In genomic region chr1:108129999-108130398, GRCh38 we compare ENCODE assay signal across 25 cellular contexts.
DNase-seq lines count a peak whose midpoint lies in the region; ATAC-seq, FAIRE-seq and TF ChIP-seq lines count a peak whose summit lies in the region.
"Had no signal": no experiment of that assay in that cellular context is flagged by ENCODE, and none has a peak within 500 bp of the region (broad histone marks: within the 10 kb centered on the region; RNA-seq: fewer than 3 reads in every experiment).

No MANE protein-coding gene starts in this region.

- H3K27ac ChIP-seq in CD8-positive, alpha-beta T cell (ENCODE audit: low read depth, low read length): no peak overlapping the region
- H3K27ac ChIP-seq: 22Rv1, BLaER1, C4-2B had no signal

- H3K36me3 ChIP-seq in CD8-positive, alpha-beta T cell (ENCODE audit: insufficient read depth, low read length): no peaks in the 10 kb centered on the region
- H3K36me3 ChIP-seq: HAP-1 had no signal

- no peaks in the 10 kb centered on the region for H3K9me3 ChIP-seq in CD8-positive, alpha-beta T cell (ENCODE audit: low read length)
- H3K9me3 ChIP-seq: HAP-1 had no signal

- H3K4me1 Mint-ChIP-seq in nephron progenitor cell: peaks cover 7% of the 10 kb centered on the region
- peaks cover 4% of the 10 kb centered on the region for H3K4me1 Mint-ChIP-seq in CD8-positive, alpha-beta T cell (ENCODE audit: low read depth)

- peak; percentile 16 for FAIRE-seq in D721Med (lab: Jason Lieb, UNC)
- FAIRE-seq: A204.1, G401.6, GM12878, GM18507 had no signal

- POLR2A ChIA-PET in CD8-positive, alpha-beta T cell (lab: Charles Lee): no interaction called here

- no peaks in the 10 kb centered on the region for H3K27me3 ChIP-seq in CD8-positive, alpha-beta T cell (ENCODE audit: insufficient read depth, low read length)
- H3K27me3 ChIP-seq: BLaER1 had no signal

- intact Hi-C loops in CD8-positive, alpha-beta T cell (cut with DNase I, micrococcal nuclease): no loop called here

- H3K4me3 Mint-ChIP-seq in nephron progenitor cell: no peak overlapping the region
- no peak overlapping the region for H3K4me3 Mint-ChIP-seq in CD8-positive, alpha-beta T cell
- H3K4me3 Mint-ChIP-seq: B cell; CD4-positive, CD25-positive, alpha-beta regulatory T cell; CD8-positive, alpha-beta memory T cell; GM23338; HFFc6 had no signal

- peaks cover 42% of the 10 kb centered on the region for H3K36me3 Mint-ChIP-seq in nephron progenitor cell (ENCODE audit: low read depth)
- H3K36me3 Mint-ChIP-seq in CD8-positive, alpha-beta T cell: peaks cover 18% of the 10 kb centered on the region

- H3K27ac Mint-ChIP-seq in nephron progenitor cell: peak overlapping the region; percentile 79
- H3K27ac Mint-ChIP-seq in CD8-positive, alpha-beta T cell: no peak overlapping the region
- H3K27ac Mint-ChIP-seq: B cell, GM23338, HFFc6 had no signal

- no peak overlapping the region for H3K4me3 ChIP-seq in CD8-positive, alpha-beta T cell (ENCODE audit: low read depth, low read length)
- H3K4me3 ChIP-seq: BLaER1, GM12878, GM23338, HAP-1 had no signal

- peaks cover 2% of the 10 kb centered on the region for H3K27me3 Mint-ChIP-seq in nephron progenitor cell (ENCODE audit: low read depth, poor library complexity)
- H3K27me3 Mint-ChIP-seq in CD8-positive, alpha-beta T cell (ENCODE audit: low read depth): no peaks in the 10 kb centered on the region
- H3K27me3 Mint-ChIP-seq: B cell; CD4-positive, CD25-positive, alpha-beta regulatory T cell; CD8-positive, alpha-beta memory T cell had no signal

- DNase-seq in D721Med (ENCODE audit: insufficient read length, low spot score) (peak; percentile 40), NCI-H82 (lab: John Stamatoyannopoulos, UW) (peak; percentile 76), astrocyte of the hippocampus (ENCODE audit: low read depth, low spot score) (peak; percentile 30), nephron progenitor cell (no peak), NCI-H1694 (lab: John Stamatoyannopoulos, UW) (no peak), COLO668 (lab: John Stamatoyannopoulos, UW; ENCODE audit: unreplicated experiment) (no peak)
- no peak for DNase-seq in activated CD4-positive, CD25-positive, alpha-beta regulatory T cell (lab: John Stamatoyannopoulos, UW)
- DNase-seq in CD8-positive, alpha-beta T cell: no peak
- DNase-seq: Calu3; CD4-positive, CD25-positive, alpha-beta regulatory T cell; CD8-positive, alpha-beta memory T cell; COR-L47; DMS153; DND-41; HFFc6 had no signal

- CTCF ChIA-PET in CD8-positive, alpha-beta T cell (lab: Charles Lee): interaction anchor here (1.0 to 8.4 kb wide), 2 partner anchors 11 to 347 kb away, joined by 4 to 492 read pairs; no protein-coding TSS in a partner anchor

- H3K4me1 ChIP-seq in CD8-positive, alpha-beta T cell (ENCODE audit: insufficient read depth, low read length): no peaks in the 10 kb centered on the region
- H3K4me1 ChIP-seq: HAP-1 had no signal

- TF ChIP-seq CTCF in D721Med (IDR thresholded peaks at IDR 0.05; ENCODE audit: insufficient read depth, missing control alignments): no peak
- no peak for TF ChIP-seq CTCF in nephron progenitor cell (IDR thresholded peaks at IDR 0.05)
- no peak for TF ChIP-seq CTCF in CD8-positive, alpha-beta T cell (IDR thresholded peaks at IDR 0.05)

- H3K9me3 Mint-ChIP-seq in nephron progenitor cell: peaks cover 32% of the 10 kb centered on the region
- H3K9me3 Mint-ChIP-seq in CD8-positive, alpha-beta T cell: peaks cover 6% of the 10 kb centered on the region

- ATAC-seq in CD8-positive, alpha-beta T cell: no peak
- ATAC-seq: GM12878, GM23338 had no signal

Comparison
In these comparisons a context has a peak if more than half of its experiments do, and no peak if none do; other contexts are left out.
1. DNase-seq: peak in D721Med (single experiment), NCI-H82 (single experiment) and astrocyte of the hippocampus (single experiment); none in nephron progenitor cell (single experiment), activated CD4-positive, CD25-positive, alpha-beta regulatory T cell (0 of 4), NCI-H1694 (single experiment), CD8-positive, alpha-beta T cell (0 of 7) and COLO668 (single experiment).